In the genomic region with DNA sequence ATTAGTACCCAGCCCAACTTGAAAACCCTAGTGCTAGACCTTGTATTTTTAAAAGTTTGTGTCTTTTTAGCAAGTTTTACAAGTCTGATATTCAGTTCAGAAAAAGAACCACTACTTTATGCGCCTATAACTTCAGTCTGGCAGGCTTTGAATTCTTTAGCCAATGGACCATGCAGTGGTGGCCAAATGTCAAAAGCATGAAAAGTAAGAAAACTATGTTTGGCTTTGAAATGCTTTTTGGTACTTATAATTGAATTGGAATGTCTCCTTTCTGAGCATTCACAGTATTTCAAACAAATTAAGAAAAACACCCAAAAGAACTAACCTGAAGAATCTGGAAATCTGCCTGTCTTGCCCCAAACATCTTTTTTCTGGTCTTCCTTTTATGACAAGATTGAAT, we compare ENCODE assay signal across 17 cellular contexts. TPM values are rescaled to one million over a fixed set of nuclear protein-coding genes. Genes with fewer than 3 reads are reported as not detected.
A peak's percentile ranks its signal among the peaks of the same experiment; 100 is the strongest.
DNase-seq lines count a peak whose midpoint lies in the region; ATAC-seq, FAIRE-seq and TF ChIP-seq lines count a peak whose summit lies in the region.
"Had no signal": no experiment of that assay in that cellular context is flagged by ENCODE, and none has a peak within 500 bp of the region (broad histone marks: within the 10 kb centered on the region; RNA-seq: fewer than 3 reads in every experiment).

No MANE protein-coding gene starts in this region.

- H2AK5ac ChIP-seq in mesenchymal stem cell (ENCODE audit: low read length, severe bottlenecking): no peak overlapping the region

- no peak for FAIRE-seq in HTR-8/SVneo (lab: Jason Lieb, UNC)
- FAIRE-seq: A204.1, bronchial epithelial cell had no signal

- WGBS in mesenchymal stem cell: 100% methylated on average over 1 of the region's 1 CpG
- 94% methylated on average over 1 of the region's 1 CpG for WGBS in hepatocyte (ENCODE audit: low lambda C conversion rate, missing lambda C conversion rate)

- H2AFZ ChIP-seq in mesenchymal stem cell (ENCODE audit: low read depth, low read length): no peak overlapping the region
- no peak overlapping the region for H2AFZ ChIP-seq in hepatocyte

- peaks cover 37% of the 10 kb centered on the region for H3K36me3 Mint-ChIP-seq in stimulated activated naive CD8-positive, alpha-beta T cell treated with anti-CD3 and anti-CD28 coated beads, Interleukin-15, Interleukin-2, amounts not matched to agents 100 ng/mL and 50 ng/mL, for 24 hours (ENCODE audit: low read depth)

- no peak overlapping the region for H3K4me3 Mint-ChIP-seq in stimulated activated naive CD8-positive, alpha-beta T cell treated with anti-CD3 and anti-CD28 coated beads, Interleukin-15, Interleukin-2, amounts not matched to agents 100 ng/mL and 50 ng/mL, for 24 hours
- no peak overlapping the region for H3K4me3 Mint-ChIP-seq in stimulated activated naive CD8-positive, alpha-beta T cell treated with anti-CD3 and anti-CD28 coated beads, Interleukin-15, amount 100 ng/mL, for 72 hours
- H3K4me3 Mint-ChIP-seq: IgD-negative memory B cell, nephron progenitor cell had no signal

- no peaks in the 10 kb centered on the region for H3K27me3 ChIP-seq in brain microvascular endothelial cell (replicated peaks)
- no peaks in the 10 kb centered on the region for H3K27me3 ChIP-seq in mesenchymal stem cell (ENCODE audit: control insufficient read depth in 1 of 2, insufficient read depth in 1 of 2, low read length in 2 of 2)
- no peaks in the 10 kb centered on the region for H3K27me3 ChIP-seq in hepatocyte
- H3K27me3 ChIP-seq: tibial artery had no signal

- peaks cover 16% of the 10 kb centered on the region for H3K79me1 ChIP-seq in mesenchymal stem cell (replicated peaks; ENCODE audit: low read length, poor library complexity, severe bottlenecking)

- peaks cover 5% of the 10 kb centered on the region for H4K20me1 ChIP-seq in hepatocyte (ENCODE audit: insufficient read depth, poor library complexity, severe bottlenecking)

- H3K79me2 ChIP-seq in hepatocyte: peaks cover 57% of the 10 kb centered on the region

- H3K36me3 ChIP-seq in brain microvascular endothelial cell (replicated peaks) (peaks cover 5% of the 10 kb centered on the region), mesenchymal stem cell (ENCODE audit: control insufficient read depth in 1 of 2, insufficient read depth in 2 of 2, low read depth in 1 of 2, low read length in 2 of 2) (peaks cover 4 to 40% of the 10 kb centered on the region in 2 experiments), hepatocyte (replicated peaks; ENCODE audit: insufficient read depth, low read depth) (no peaks in the 10 kb centered on the region)

- H3K23ac ChIP-seq in mesenchymal stem cell (ENCODE audit: low read length in 2 of 2): no peak overlapping the region

- H3K9me2 ChIP-seq in hepatocyte (replicated peaks; ENCODE audit: insufficient read depth): no peaks in the 10 kb centered on the region

- no peak overlapping the region for H2BK15ac ChIP-seq in mesenchymal stem cell (ENCODE audit: low read depth, poor library complexity, severe bottlenecking)

- TF ChIP-seq CTCF in brain microvascular endothelial cell (IDR thresholded peaks at IDR 0.05; ENCODE audit: low read depth, low read length, missing control alignments) (no peak), hepatocyte (IDR thresholded peaks at IDR 0.05; ENCODE audit: poor library complexity) (no peak)

- no peaks in the 10 kb centered on the region for H3K9me3 ChIP-seq in mesenchymal stem cell (ENCODE audit: control insufficient read depth, low read length)
- no peaks in the 10 kb centered on the region for H3K9me3 ChIP-seq in hepatocyte (ENCODE audit: low read depth)
- H3K9me3 ChIP-seq: tibial artery had no signal

- H3K9me3 Mint-ChIP-seq in stimulated activated naive CD8-positive, alpha-beta T cell treated with anti-CD3 and anti-CD28 coated beads, Interleukin-15, Interleukin-2, amounts not matched to agents 100 ng/mL and 50 ng/mL, for 24 hours: no peaks in the 10 kb centered on the region
- no peaks in the 10 kb centered on the region for H3K9me3 Mint-ChIP-seq in stimulated activated naive CD8-positive, alpha-beta T cell treated with anti-CD3 and anti-CD28 coated beads, Interleukin-15, amount 100 ng/mL, for 72 hours

- H3K4ac ChIP-seq in mesenchymal stem cell (ENCODE audit: low read depth in 1 of 2, low read length in 2 of 2): no peak overlapping the region

- H3K27ac Mint-ChIP-seq in stimulated activated naive CD8-positive, alpha-beta T cell treated with anti-CD3 and anti-CD28 coated beads, Interleukin-15, Interleukin-2, amounts not matched to agents 100 ng/mL and 50 ng/mL, for 24 hours: peak overlapping the region; percentile 27
- H3K27ac Mint-ChIP-seq in stimulated activated naive CD8-positive, alpha-beta T cell treated with anti-CD3 and anti-CD28 coated beads, Interleukin-15, amount 100 ng/mL, for 72 hours: no peak overlapping the region
- H3K27ac Mint-ChIP-seq: nephron progenitor cell had no signal

- H3K27ac ChIP-seq in brain microvascular endothelial cell (no peak overlapping the region), mesenchymal stem cell (ENCODE audit: low read length, poor library complexity, severe bottlenecking) (peak overlapping the region; percentile 99), hepatocyte (no peak overlapping the region)
- H3K27ac ChIP-seq: tibial artery, WERI-Rb-1 had no signal

- no peak for ATAC-seq in stimulated activated naive CD8-positive, alpha-beta T cell treated with anti-CD3 and anti-CD28 coated beads, Interleukin-15, amount 100 ng/mL, for 72 hours
- no peak for ATAC-seq in GM19452 (IDR thresholded peaks at IDR 0.05; ENCODE audit: unreplicated experiment)

- H3K9ac ChIP-seq in mesenchymal stem cell (ENCODE audit: low read length): peak overlapping the region; percentile 27

- DNase-seq in stimulated activated naive CD8-positive, alpha-beta T cell treated with anti-CD3 and anti-CD28 coated beads, Interleukin-15, amount 100 ng/mL, for 72 hours: no peak
- DNase-seq in brain microvascular endothelial cell (peak; percentile 15), mesenchymal stem cell (no peak), hepatocyte (ENCODE audit: low spot score) (no peak), HTR-8/SVneo (ENCODE audit: insufficient read length, low spot score) (no peak), DMS79 (lab: John Stamatoyannopoulos, UW) (no peak)
- DNase-seq: activated naive CD4-positive, alpha-beta T cell; retina; tibial artery had no signal

- no peak overlapping the region for H3K18ac ChIP-seq in mesenchymal stem cell (ENCODE audit: low read depth in 1 of 2, low read length in 2 of 2)

- H3K4me2 ChIP-seq in mesenchymal stem cell (ENCODE audit: low read length, poor library complexity, severe bottlenecking) (no peak overlapping the region), hepatocyte (no peak overlapping the region)

- H2BK12ac ChIP-seq in mesenchymal stem cell (ENCODE audit: low read length in 2 of 2): no peak overlapping the region

- peaks cover 26% of the 10 kb centered on the region for H3K4me1 Mint-ChIP-seq in stimulated activated naive CD8-positive, alpha-beta T cell treated with anti-CD3 and anti-CD28 coated beads, Interleukin-15, Interleukin-2, amounts not matched to agents 100 ng/mL and 50 ng/mL, for 24 hours (ENCODE audit: low read depth)
- peaks cover 23% of the 10 kb centered on the region for H3K4me1 Mint-ChIP-seq in stimulated activated naive CD8-positive, alpha-beta T cell treated with anti-CD3 and anti-CD28 coated beads, Interleukin-15, amount 100 ng/mL, for 72 hours

- in situ Hi-C loops in brain microvascular endothelial cell (cut with HindIII; ENCODE audit: low pct_ligation_motif_present, low sequenced_read_pairs): no loop called here

- no peak overlapping the region for H4K8ac ChIP-seq in mesenchymal stem cell (ENCODE audit: low read length)

- no peaks in the 10 kb centered on the region for H3K27me3 Mint-ChIP-seq in stimulated activated naive CD8-positive, alpha-beta T cell treated with anti-CD3 and anti-CD28 coated beads, Interleukin-15, Interleukin-2, amounts not matched to agents 100 ng/mL and 50 ng/mL, for 24 hours
- no peaks in the 10 kb centered on the region for H3K27me3 Mint-ChIP-seq in stimulated activated naive CD8-positive, alpha-beta T cell treated with anti-CD3 and anti-CD28 coated beads, Interleukin-15, amount 100 ng/mL, for 72 hours
- H3K27me3 Mint-ChIP-seq: IgD-negative memory B cell had no signal

- H2BK120ac ChIP-seq in mesenchymal stem cell (ENCODE audit: low read depth, low read length): no peak overlapping the region

- no peak overlapping the region for H3K14ac ChIP-seq in mesenchymal stem cell (ENCODE audit: low read length in 2 of 2)

- H2BK5ac ChIP-seq in mesenchymal stem cell (ENCODE audit: low read depth, low read length, poor library complexity, severe bottlenecking): no peak overlapping the region

- no peak overlapping the region for H4K91ac ChIP-seq in mesenchymal stem cell (ENCODE audit: low read length)

- no peak overlapping the region for H3K4me3 ChIP-seq in brain microvascular endothelial cell (ENCODE audit: low read depth, low read length)
- no peak overlapping the region for H3K4me3 ChIP-seq in mesenchymal stem cell (ENCODE audit: insufficient read depth in 1 of 2, low read depth in 1 of 2, low read length in 2 of 2)
- H3K4me3 ChIP-seq in hepatocyte: no peak overlapping the region
- H3K4me3 ChIP-seq: lung, tibial artery had no signal

- H3K4me1 ChIP-seq in mesenchymal stem cell (ENCODE audit: control insufficient read depth, insufficient read depth, low read depth, low read length) (peaks cover 9% of the 10 kb centered on the region), hepatocyte (ENCODE audit: insufficient read depth) (no peaks in the 10 kb centered on the region)

RNA-seq across cellular contexts. Expression of gene WDR48, which starts 12.8 kb away (rescaled TPM):
- polyA plus RNA-seq in mesenchymal stem cell (2013, experiment 1 of 2): 18.1 TPM
- 19.9 TPM for polyA plus RNA-seq in mesenchymal stem cell (2013, experiment 2 of 2)
- 34.7 and 37.0 TPM in 2 replicates for total RNA-seq in hepatocyte
- polyA plus RNA-seq in hepatocyte: 24.6 and 25.0 TPM in 2 replicates

RNA-seq across cellular contexts. Expression of gene SCN11A, which starts 12.9 kb away (rescaled TPM):
- polyA plus RNA-seq in mesenchymal stem cell (2013, experiment 1 of 2): 0.01 TPM
- 0.01 TPM for polyA plus RNA-seq in mesenchymal stem cell (2013, experiment 2 of 2)
- total RNA-seq in hepatocyte: 3.7 and 3.9 TPM in 2 replicates
- polyA plus RNA-seq in hepatocyte: 0.86 and 1.9 TPM in 2 replicates
- total RNA-seq: bronchial epithelial cell had no signal
- polyA plus RNA-seq: IgD-negative memory B cell had no signal

RNA-seq across cellular contexts. Expression of gene GORASP1, which starts 42.8 kb away (rescaled TPM):
- 26.3 TPM for polyA plus RNA-seq in mesenchymal stem cell (2013, experiment 1 of 2)
- polyA plus RNA-seq in mesenchymal stem cell (2013, experiment 2 of 2): 24.9 TPM
- total RNA-seq in hepatocyte: 38.0 and 48.6 TPM in 2 replicates
- 42.0 and 49.0 TPM in 2 replicates for polyA plus RNA-seq in hepatocyte

RNA-seq across cellular contexts. Expression of gene TTC21A, which starts 42.8 kb away (rescaled TPM):
- polyA plus RNA-seq in mesenchymal stem cell (2013, experiment 1 of 2): 3.1 TPM
- polyA plus RNA-seq in mesenchymal stem cell (2013, experiment 2 of 2): 2.8 TPM
- total RNA-seq in hepatocyte: 1.2 and 3.7 TPM in 2 replicates
- polyA plus RNA-seq in hepatocyte: 6.5 and 7.6 TPM in 2 replicates
